Comparison of ENCODE assay signal across 9 cellular contexts in the genomic region with DNA sequence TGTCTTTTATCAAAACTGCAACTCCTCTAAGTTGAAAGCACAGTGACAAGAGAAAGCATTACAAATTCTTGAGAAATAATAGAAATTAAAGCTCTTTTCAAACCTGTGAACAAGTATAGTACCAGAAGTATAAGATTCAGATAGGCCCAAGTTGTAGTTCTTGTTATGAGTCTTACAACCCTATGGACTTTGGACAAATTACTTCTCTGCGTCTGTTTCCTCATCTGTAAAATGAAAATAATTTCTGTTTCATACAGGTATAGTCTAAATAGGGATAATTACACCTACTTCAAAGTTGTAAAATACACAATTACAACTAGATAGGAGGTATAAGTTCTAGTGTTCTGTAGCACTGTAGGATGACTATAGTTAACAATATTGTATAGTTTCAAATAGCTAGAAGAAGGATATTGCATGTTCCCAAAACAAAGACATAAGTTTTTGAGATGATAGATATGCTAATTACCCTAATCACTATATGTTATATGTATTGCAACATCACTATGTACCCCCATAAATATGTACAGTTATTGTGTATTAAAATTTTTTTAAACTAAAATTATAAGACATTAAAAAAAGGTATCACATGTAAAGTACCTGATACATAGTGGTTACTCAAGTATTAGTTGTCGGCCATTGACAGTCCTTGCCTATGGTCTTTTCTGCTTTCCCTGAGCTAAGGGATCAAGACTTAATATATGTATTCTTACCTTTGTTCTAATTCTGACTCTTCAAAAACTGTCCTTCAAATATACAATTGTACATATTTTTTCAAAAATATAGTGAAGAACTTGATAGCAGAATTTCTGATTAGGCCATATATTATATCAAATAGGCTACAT. TPM values are rescaled to one million over a fixed set of nuclear protein-coding genes. Genes with fewer than 3 reads are reported as not detected.
DNase-seq lines count a peak whose midpoint lies in the region; TF ChIP-seq lines count a peak whose summit lies in the region.
"Had no signal": no experiment of that assay in that cellular context is flagged by ENCODE, and none has a peak within 500 bp of the region (broad histone marks: within the 10 kb centered on the region; RNA-seq: fewer than 3 reads in every experiment).

No MANE protein-coding gene starts in this region.

- peaks cover 0 to 42% of the 10 kb centered on the region in 2 donors for H3K4me1 ChIP-seq in right atrium auricular region

- H3K27me3 ChIP-seq in right atrium auricular region (no peaks in the 10 kb centered on the region), SU-DHL-6 (ENCODE audit: low read length) (no peaks in the 10 kb centered on the region)

- H3K27ac ChIP-seq in right atrium auricular region (peak overlapping the region; percentile 99), SU-DHL-6 (ENCODE audit: low read depth, low read length) (no peak overlapping the region)

- peaks cover 10% of the 10 kb centered on the region for H4K20me1 ChIP-seq in SU-DHL-6 (ENCODE audit: low read depth, low read length)

- no peaks in the 10 kb centered on the region for H3K9me3 Mint-ChIP-seq in type B pancreatic cell
- H3K9me3 Mint-ChIP-seq in T-helper 2 cell treated with Interferon-gamma antibody and Interleukin-4, amounts not matched to agents 5 μg/mL and 100 μg/mL, for 36 hours, result no peaks in the 10 kb centered on the region
- H3K9me3 Mint-ChIP-seq: T-helper 1 cell treated with Interleukin-12 subunit alpha and Interleukin-12 subunit beta and Interleukin-4 antibody, amounts not matched to agents 30 μg/mL and 1 μg/mL, for 36 hours had no signal

- no peak overlapping the region for H2AFZ ChIP-seq in SU-DHL-6 (ENCODE audit: low read depth, low read length, severe bottlenecking)

- peak overlapping the region; percentile 64 for H3K27ac Mint-ChIP-seq in type B pancreatic cell
- H3K27ac Mint-ChIP-seq in T-helper 2 cell treated with Interferon-gamma antibody and Interleukin-4, amounts not matched to agents 5 μg/mL and 100 μg/mL, for 36 hours, result no peak overlapping the region

- DNase-seq in right atrium auricular region (ENCODE audit: low spot score) (no peak), cardiac septum (ENCODE audit: low spot score) (no peak), type B pancreatic cell (ENCODE audit: extremely low spot score, unreplicated experiment) (no peak), NCI-H226 (no peak), NCI-H748 (lab: John Stamatoyannopoulos, UW; ENCODE audit: unreplicated experiment) (no peak)
- DNase-seq in T-helper 2 cell treated with Interferon-gamma antibody and Interleukin-4, amounts not matched to agents 5 μg/mL and 100 μg/mL, for 36 hours (ENCODE audit: low spot score), result no peak

- H3K27me3 Mint-ChIP-seq in type B pancreatic cell, result no peaks in the 10 kb centered on the region
- H3K27me3 Mint-ChIP-seq in T-helper 2 cell treated with Interferon-gamma antibody and Interleukin-4, amounts not matched to agents 5 μg/mL and 100 μg/mL, for 36 hours (ENCODE audit: low read depth), result peaks cover 18% of the 10 kb centered on the region

- peaks cover 26% of the 10 kb centered on the region for H3K4me1 Mint-ChIP-seq in type B pancreatic cell (ENCODE audit: unreplicated experiment)
- H3K4me1 Mint-ChIP-seq in T-helper 2 cell treated with Interferon-gamma antibody and Interleukin-4, amounts not matched to agents 5 μg/mL and 100 μg/mL, for 36 hours (ENCODE audit: low read depth), result peaks cover 35% of the 10 kb centered on the region

- H3K9me2 ChIP-seq in SU-DHL-6 (replicated peaks; ENCODE audit: insufficient read depth, low read length), result no peaks in the 10 kb centered on the region

- no peaks in the 10 kb centered on the region for H3K9me3 ChIP-seq in right atrium auricular region
- no peaks in the 10 kb centered on the region for H3K9me3 ChIP-seq in SU-DHL-6 (ENCODE audit: insufficient read depth, low read length)
- no peaks in the 10 kb centered on the region for H3K9me3 ChIP-seq in iPS-18c (ENCODE audit: control insufficient read depth, insufficient read depth, low read length)

- no peaks in the 10 kb centered on the region for H3K36me3 Mint-ChIP-seq in type B pancreatic cell
- H3K36me3 Mint-ChIP-seq in T-helper 2 cell treated with Interferon-gamma antibody and Interleukin-4, amounts not matched to agents 5 μg/mL and 100 μg/mL, for 36 hours (ENCODE audit: low read depth), result peaks cover 17% of the 10 kb centered on the region

- TF ChIP-seq CTCF in right atrium auricular region (IDR thresholded peaks at IDR 0.05) (no peak), SU-DHL-6 (IDR thresholded peaks at IDR 0.05; ENCODE audit: insufficient read depth, low read length, poor library complexity, severe bottlenecking) (no peak), type B pancreatic cell (conservative IDR thresholded peaks at IDR 0.05) (no peak)

- peak overlapping the region in 1 of 2 donors; percentile 95 for H3K4me3 ChIP-seq in right atrium auricular region
- H3K4me3 ChIP-seq in SU-DHL-6 (ENCODE audit: insufficient read depth, low read length, poor library complexity, severe bottlenecking), result peak overlapping the region; percentile 84
- 0 out of 2 replicates have a peak overlapping the region, but pooled peaks have one; percentile 93 for H3K4me3 ChIP-seq in iPS-18c (ENCODE audit: insufficient read depth, low read depth, low read length)

- H3K36me3 ChIP-seq in right atrium auricular region (no peaks in the 10 kb centered on the region), SU-DHL-6 (ENCODE audit: low read length) (no peaks in the 10 kb centered on the region)

- peaks cover 15% of the 10 kb centered on the region for H3F3A ChIP-seq in SU-DHL-6 (ENCODE audit: insufficient read depth)

- intact Hi-C loops in cardiac septum (cut with DNase I), result no loop called here

- peaks cover 26% of the 10 kb centered on the region for H3K79me2 ChIP-seq in SU-DHL-6 (ENCODE audit: insufficient read depth, low read length)

- H3K4me3 Mint-ChIP-seq in type B pancreatic cell, result peak overlapping the region; percentile 79
- H3K4me3 Mint-ChIP-seq in T-helper 2 cell treated with Interferon-gamma antibody and Interleukin-4, amounts not matched to agents 5 μg/mL and 100 μg/mL, for 36 hours, result no peak overlapping the region

- H3K4me2 ChIP-seq in SU-DHL-6 (ENCODE audit: low read depth, low read length, poor library complexity, severe bottlenecking), result peak overlapping the region; percentile 88

- H3K9ac ChIP-seq in SU-DHL-6 (ENCODE audit: low read length), result no peak overlapping the region

RNA-seq across cellular contexts. Expression of a gene that starts 1.8 kb away (rescaled TPM):
- total RNA-seq in right atrium auricular region, result 10 to 100 TPM; 20.9 to 24.7 TPM
- 32.5 TPM for total RNA-seq in cardiac septum
- total RNA-seq in type B pancreatic cell (ENCODE audit: low replicate concordance), result 34.4 and 47.5 TPM in 2 replicates
